Comparison of ENCODE assay signal across 14 cellular contexts in genomic region chr9:68998812-68999211, GRCh38. TPM values are rescaled to one million over a fixed set of nuclear protein-coding genes. Genes with fewer than 3 reads are reported as not detected.
A peak's percentile ranks its signal among the peaks of the same experiment; 100 is the strongest.
DNase-seq lines count a peak whose midpoint lies in the region; ATAC-seq, FAIRE-seq and TF ChIP-seq lines count a peak whose summit lies in the region.
"Had no signal": no experiment of that assay in that cellular context is flagged by ENCODE, and none has a peak within 500 bp of the region (broad histone marks: within the 10 kb centered on the region; RNA-seq: fewer than 3 reads in every experiment).

No MANE protein-coding gene starts in this region.

- ATAC-seq in natural killer cell (peak; percentile 70 to 80 (median 78)), GM19452 (IDR thresholded peaks at IDR 0.05; ENCODE audit: unreplicated experiment) (no peak), body of pancreas (no peak), GM18858 (IDR thresholded peaks at IDR 0.05; ENCODE audit: unreplicated experiment) (no peak)

- peaks cover 30% of the 10 kb centered on the region in 2 donors for H3K4me1 Mint-ChIP-seq in natural killer cell
- H3K4me1 Mint-ChIP-seq: activated T-helper 17 cell treated with anti-CD3 and anti-CD28 coated beads, Interleukin-2, amount 50 U/mL, for 72 hours had no signal

- WGBS in body of pancreas, 2 donors, result 66 to 82% methylated on average over 4 to 5 of the region's 5 CpGs
- WGBS in transverse colon (ENCODE audit: low coverage in 1 of 2), 2 donors, result 82 to 85% methylated on average over 4 to 5 of the region's 5 CpGs

- FAIRE-seq in GM18507 (lab: Jason Lieb, UNC), result peak; percentile 82

- intact Hi-C loops in dorsolateral prefrontal cortex (cut with DNase I), result loop anchor here in 1 of 2 donors (5.0 to 10.0 kb wide), 2 partner anchors 294 to 417 kb away; partner anchors contain the start of gene PIP5K1B
- intact Hi-C loops in natural killer cell (cut with micrococcal nuclease), result loop anchor here (1.0 kb wide), 1 partner anchor 415 kb away; no protein-coding TSS in a partner anchor
- intact Hi-C loops in body of pancreas (cut with DNase I), result no loop called here
- intact Hi-C loops in transverse colon (cut with DNase I; ENCODE audit: low total_unique reads), result loop anchor here (1.0 to 5.0 kb wide), 2 partner anchors 217 to 422 kb away; a partner anchor contains a TSS

- H3K36me3 ChIP-seq in body of pancreas (replicated peaks in 1 of 2; ENCODE audit: insufficient read depth in 1 of 2, low read depth in 2 of 2), result no peaks in the 10 kb centered on the region
- H3K36me3 ChIP-seq in transverse colon, result no peaks in the 10 kb centered on the region
- H3K36me3 ChIP-seq: BE2C, brain microvascular endothelial cell, prostate gland had no signal

- H3K4me3 Mint-ChIP-seq in natural killer cell, result no peak overlapping the region
- H3K4me3 Mint-ChIP-seq: activated T-helper 17 cell treated with anti-CD3 and anti-CD28 coated beads, Interleukin-2, amount 50 U/mL, for 72 hours; T-helper 1 cell treated with Interleukin-12 subunit alpha and Interleukin-12 subunit beta and Interleukin-4 antibody, amounts not matched to agents 30 μg/mL and 1 μg/mL, for 36 hours had no signal

- H3K4me1 ChIP-seq in body of pancreas (peaks cover 29% of the 10 kb centered on the region), transverse colon (peaks cover 0 to 15% (median 3%) of the 10 kb centered on the region in 4 donors)
- H3K4me1 ChIP-seq: BE2C, prostate gland had no signal

- peak overlapping the region; percentile 30 to 56 for H3K27ac Mint-ChIP-seq in natural killer cell

- H3K36me3 Mint-ChIP-seq in natural killer cell, result no peaks in the 10 kb centered on the region

- no peak for TF ChIP-seq EP300 in transverse colon (IDR thresholded peaks at IDR 0.05; ENCODE audit: low read depth)

- in situ Hi-C loops in transverse colon (cut with MboI; ENCODE audit: low pct_ligation_motif_present in 1 of 4, low pct_unique_long_range_greater_than_20kb in 1 of 4, low sequenced_read_pairs in 3 of 4), result loop anchor here in 2 of 4 donors (25.0 kb wide), 2 partner anchors 212 to 287 kb away; partner anchors contain the start of gene PIP5K1B (in 1 of the 2)

- TF ChIP-seq POLR2A in body of pancreas (IDR thresholded peaks at IDR 0.05) (no peak), transverse colon (IDR thresholded peaks at IDR 0.05) (no peak)

- no peak for DNase-seq in GM18507 (ENCODE audit: extremely low spot score, insufficient read length, low read depth)
- DNase-seq in Kasumi-1 (lab: John Stamatoyannopoulos, UW), result peak; percentile 9 to 30
- no peak for DNase-seq in dorsolateral prefrontal cortex
- no peak for DNase-seq in natural killer cell
- no peak for DNase-seq in body of pancreas
- DNase-seq in transverse colon, result no peak
- DNase-seq: BE2C, brain microvascular endothelial cell had no signal

- no peaks in the 10 kb centered on the region for H3K27me3 ChIP-seq in dorsolateral prefrontal cortex
- H3K27me3 ChIP-seq in body of pancreas, result no peaks in the 10 kb centered on the region
- H3K27me3 ChIP-seq in transverse colon, result no peaks in the 10 kb centered on the region
- H3K27me3 ChIP-seq: brain microvascular endothelial cell had no signal

- H3K4me3 ChIP-seq in dorsolateral prefrontal cortex (no peak overlapping the region), body of pancreas (no peak overlapping the region), transverse colon (no peak overlapping the region)
- H3K4me3 ChIP-seq: prostate gland had no signal

- no peaks in the 10 kb centered on the region for H3K9me3 ChIP-seq in body of pancreas
- no peaks in the 10 kb centered on the region for H3K9me3 ChIP-seq in transverse colon
- H3K9me3 ChIP-seq: BE2C, prostate gland had no signal

- TF ChIP-seq CTCF in dorsolateral prefrontal cortex (IDR thresholded peaks at IDR 0.05 in 54 of 56, conservative IDR thresholded peaks at IDR 0.05 in 2 of 56; ENCODE audit: low read depth in 1 of 56, partially characterized antibody in 56 of 56) (no peak), natural killer cell (IDR thresholded peaks at IDR 0.05) (no peak), body of pancreas (IDR thresholded peaks at IDR 0.05) (no peak), transverse colon (IDR thresholded peaks at IDR 0.05) (no peak)

- peak overlapping the region in 40 of 59 donors; percentile 2 to 77 (median 34) for H3K27ac ChIP-seq in dorsolateral prefrontal cortex
- H3K27ac ChIP-seq in body of pancreas, result no peak overlapping the region
- H3K27ac ChIP-seq in transverse colon, result peak overlapping the region in 1 of 4 donors; percentile 43
- H3K27ac ChIP-seq: brain microvascular endothelial cell, KMS-11, prostate gland had no signal

- no peaks in the 10 kb centered on the region for H3K9me3 Mint-ChIP-seq in natural killer cell
- H3K9me3 Mint-ChIP-seq: activated T-helper 17 cell treated with anti-CD3 and anti-CD28 coated beads, Interleukin-2, amount 50 U/mL, for 72 hours; T-helper 1 cell treated with Interleukin-12 subunit alpha and Interleukin-12 subunit beta and Interleukin-4 antibody, amounts not matched to agents 30 μg/mL and 1 μg/mL, for 36 hours had no signal

- H3K27me3 Mint-ChIP-seq in natural killer cell (ENCODE audit: low read depth in 2 of 2), result peaks cover 0 to 3% of the 10 kb centered on the region in 2 donors

RNA-seq across cellular contexts. Expression of gene PRKACG, which starts 15.1 kb away (rescaled TPM):
- not detected for total RNA-seq in dorsolateral prefrontal cortex
- total RNA-seq in natural killer cell, result not detected
- total RNA-seq in body of pancreas, result not detected
- not detected for total RNA-seq in transverse colon
- total RNA-seq: activated T-helper 17 cell treated with anti-CD3 and anti-CD28 coated beads, Interleukin-2, amount 50 U/mL, for 72 hours had no signal

RNA-seq across cellular contexts. Expression of gene FXN, which starts 36.7 kb away (rescaled TPM):
- total RNA-seq in dorsolateral prefrontal cortex, result 10 to 100 TPM in 101 of 120 experiments, 1 to 10 TPM in 19; 4.6 to 19.4 (median 12.3) TPM
- 10 to 100 TPM; 11.5 to 19.4 (median 18.9) TPM for total RNA-seq in natural killer cell
- total RNA-seq in body of pancreas, result 1 to 10 TPM; 3.1 to 6.9 TPM
- total RNA-seq in transverse colon, result 1 to 10 TPM; 2.0 to 5.5 (median 3.5) TPM

Comparison
In these comparisons a context has a peak if more than half of its experiments do, and no peak if none do; other contexts are left out.
1. DNase-seq: peak in Kasumi-1 (2 of 2); none in GM18507 (single experiment), dorsolateral prefrontal cortex (0 of 10), natural killer cell (single experiment), body of pancreas (0 of 4) and transverse colon (single experiment).
2. H3K27ac ChIP-seq: peak in dorsolateral prefrontal cortex (40 of 59); none in body of pancreas (0 of 4).
3. ATAC-seq: peak in natural killer cell (3 of 3); none in GM19452 (single experiment), body of pancreas (single experiment) and GM18858 (single experiment).